In genomic region chr20:43513298-43514061, GRCh38 we compare ENCODE assay signal across 8 cellular contexts. TPM values are rescaled to one million over a fixed set of nuclear protein-coding genes. Genes with fewer than 3 reads are reported as not detected.
DNase-seq lines count a peak whose midpoint lies in the region; ATAC-seq, FAIRE-seq and TF ChIP-seq lines count a peak whose summit lies in the region.

No MANE protein-coding gene starts in this region.

- DNase-seq in BE2C, result no peak
- DNase-seq in bronchial epithelial cell (ENCODE audit: low read depth), result peak; percentile 27
- no peak for DNase-seq in stimulated activated naive CD4-positive, alpha-beta T cell (lab: John Stamatoyannopoulos, UW)
- DNase-seq in NCI-H2196 treated with DMSO at 0.1 percent for 48 hours (lab: John Stamatoyannopoulos, UW; ENCODE audit: unreplicated experiment), result no peak

- peak; percentile 1 for ATAC-seq in HG02763 (IDR thresholded peaks at IDR 0.05; ENCODE audit: unreplicated experiment)
- no peak for ATAC-seq in GM18870 (IDR thresholded peaks at IDR 0.05; ENCODE audit: unreplicated experiment)
- ATAC-seq in HG03378 (IDR thresholded peaks at IDR 0.05; ENCODE audit: unreplicated experiment), result no peak

- no peaks in the 10 kb centered on the region for H3K9me3 ChIP-seq in BE2C
- H3K9me3 ChIP-seq in muscle layer of duodenum (ENCODE audit: control insufficient read depth in 1 of 2, low read length in 2 of 2), result no peaks in the 10 kb centered on the region

- no peaks in the 10 kb centered on the region for H3K36me3 ChIP-seq in BE2C
- H3K36me3 ChIP-seq in bronchial epithelial cell (ENCODE audit: control insufficient read depth, insufficient read depth, low read length), result no peaks in the 10 kb centered on the region
- no peaks in the 10 kb centered on the region for H3K36me3 ChIP-seq in muscle layer of duodenum (ENCODE audit: control insufficient read depth in 1 of 2, insufficient read depth in 2 of 2, low read length in 2 of 2)

- TF ChIP-seq CTCF in BE2C (IDR thresholded peaks at IDR 0.05; ENCODE audit: low read depth, low read length) (no peak), bronchial epithelial cell (IDR thresholded peaks at IDR 0.05; ENCODE audit: insufficient read depth, low read length, severe bottlenecking) (no peak)

- H3K4me1 ChIP-seq in BE2C (no peaks in the 10 kb centered on the region), muscle layer of duodenum (ENCODE audit: control insufficient read depth in 1 of 2, insufficient read depth in 2 of 2, low read length in 2 of 2) (peaks cover 0 to 22% of the 10 kb centered on the region in 2 donors)

- peak overlapping the region; percentile 23 for H3K27ac ChIP-seq in muscle layer of duodenum (ENCODE audit: low read length)

- H3K27me3 ChIP-seq in BE2C (0 out of 2 replicates have a peak, but pooled peaks cover under 1% of the 10 kb centered on the region), bronchial epithelial cell (ENCODE audit: control insufficient read depth, insufficient read depth, low read length) (no peaks in the 10 kb centered on the region), muscle layer of duodenum (ENCODE audit: low read depth, low read length) (no peaks in the 10 kb centered on the region)

- FAIRE-seq in bronchial epithelial cell (lab: Jason Lieb, UNC), result no peak

- H3K4me3 ChIP-seq in BE2C (ENCODE audit: low read depth, low read length) (peak overlapping the region; percentile 56), bronchial epithelial cell (ENCODE audit: low read depth, low read length) (peak overlapping the region; percentile 56), muscle layer of duodenum (ENCODE audit: low read depth in 1 of 2, low read length in 2 of 2) (peak overlapping the region; percentile 61 to 76)

RNA-seq across cellular contexts. Expression of gene L3MBTL1, which starts 6.0 kb away (rescaled TPM):
- 2.2 TPM for polyA plus RNA-seq in BE2C (2012; ENCODE audit: insufficient read depth, insufficient read length, low read depth)
- total RNA-seq in bronchial epithelial cell, result 5.0 and 5.6 TPM in 2 replicates

RNA-seq across cellular contexts. Expression of gene SGK2, which starts 45.3 kb away (rescaled TPM):
- polyA plus RNA-seq in BE2C (2012; ENCODE audit: insufficient read depth, insufficient read length, low read depth), result 0.54 TPM
- total RNA-seq in bronchial epithelial cell, result 0.38 and 0.53 TPM in 2 replicates

RNA-seq across cellular contexts. Expression of gene SRSF6, which starts 55.8 kb away (rescaled TPM):
- polyA plus RNA-seq in BE2C (2012; ENCODE audit: insufficient read depth, insufficient read length, low read depth), result 126 TPM
- total RNA-seq in bronchial epithelial cell, result 34.5 and 37.1 TPM in 2 replicates
